Comparison of ENCODE assay signal across 14 cellular contexts in the genomic region with DNA sequence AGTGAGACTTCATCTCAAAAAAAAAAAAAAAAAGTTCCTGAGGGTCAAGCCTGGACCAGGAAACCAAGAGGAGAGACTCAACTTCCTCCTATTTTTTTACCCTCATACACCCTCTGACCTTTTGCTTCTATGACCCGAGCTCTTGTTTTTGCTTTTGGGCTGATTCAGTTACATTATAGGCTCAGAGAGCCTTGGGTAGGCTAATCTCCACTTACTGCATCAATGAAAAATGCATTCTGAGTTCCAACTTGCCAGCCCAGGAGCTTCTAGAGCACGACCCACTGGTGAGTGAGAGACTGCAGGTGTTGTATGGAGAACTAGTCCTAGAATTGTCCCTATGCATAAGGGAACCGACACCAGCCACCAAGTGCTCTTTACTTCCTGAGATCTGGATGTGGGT.
A peak's percentile ranks its signal among the peaks of the same experiment; 100 is the strongest.
DNase-seq lines count a peak whose midpoint lies in the region; ATAC-seq, FAIRE-seq and TF ChIP-seq lines count a peak whose summit lies in the region.
"Had no signal": no experiment of that assay in that cellular context is flagged by ENCODE, and none has a peak within 500 bp of the region (broad histone marks: within the 10 kb centered on the region; RNA-seq: fewer than 3 reads in every experiment).

No MANE protein-coding gene starts in this region.

- no TSS peak for BruUV-seq in GM12878 (replicated peaks; lab: Mats Ljungman, UMichigan)

- peak overlapping the region; percentile 89 for H3K27ac ChIP-seq in KMS-11
- H3K27ac ChIP-seq in GM12878 (ENCODE audit: control insufficient read depth, insufficient read depth), result peak overlapping the region; percentile 72
- peak overlapping the region; percentile 86 for H3K27ac ChIP-seq in hepatocyte
- peak overlapping the region; percentile 68 for H3K27ac ChIP-seq in suprapubic skin
- no peak overlapping the region for H3K27ac ChIP-seq in trophoblast cell (ENCODE audit: low read depth, low read length)

- H3K4me2 ChIP-seq in KMS-11 (peak overlapping the region; percentile 92), GM12878 (ENCODE audit: control insufficient read depth, insufficient read depth) (no peak overlapping the region), hepatocyte (no peak overlapping the region), trophoblast cell (ENCODE audit: low read length) (no peak overlapping the region)

- H2BK12ac ChIP-seq in trophoblast cell (ENCODE audit: low read length), result no peak overlapping the region

- no peak overlapping the region for H4K8ac ChIP-seq in trophoblast cell (ENCODE audit: low read depth, low read length)

- TF ChIP-seq EP300 in GM12878 (IDR thresholded peaks at IDR 0.05; ENCODE audit: borderline replicate concordance in 1 of 2, control insufficient read depth in 1 of 2, low read depth in 2 of 2, low read length in 2 of 2) (no peak), suprapubic skin (IDR thresholded peaks at IDR 0.05) (no peak)

- intact Hi-C loops in GM12878 (cut with micrococcal nuclease; ENCODE audit: unreplicated experiment), result loop anchor here (5.0 kb wide), 1 partner anchor 289 kb away; no protein-coding TSS in a partner anchor

- FAIRE-seq in GM12878 (lab: Jason Lieb, UNC), result no peak

- H3K9me2 ChIP-seq in hepatocyte (replicated peaks; ENCODE audit: insufficient read depth), result no peaks in the 10 kb centered on the region

- H2BK5ac ChIP-seq in trophoblast cell (ENCODE audit: low read depth, low read length, poor library complexity), result no peak overlapping the region

- H3K79me2 ChIP-seq in KMS-11 (ENCODE audit: insufficient read depth, low read depth) (peaks cover 4% of the 10 kb centered on the region; the same call in 1 of the 2 replicates), GM12878 (ENCODE audit: control insufficient read depth, insufficient read depth, low read length) (peaks cover 3% of the 10 kb centered on the region), hepatocyte (no peaks in the 10 kb centered on the region), trophoblast cell (ENCODE audit: control insufficient read depth, insufficient read depth, low read length, poor library complexity) (no peaks in the 10 kb centered on the region)

- H3K4me1 ChIP-seq in KMS-11 (ENCODE audit: low read depth, poor library complexity, severe bottlenecking) (peaks cover 99% of the 10 kb centered on the region), GM12878 (ENCODE audit: control insufficient read depth, insufficient read depth, low read length) (peaks cover 65% of the 10 kb centered on the region), hepatocyte (ENCODE audit: insufficient read depth) (peaks cover 31% of the 10 kb centered on the region), suprapubic skin (peaks cover 62% of the 10 kb centered on the region), trophoblast cell (ENCODE audit: control insufficient read depth in 1 of 2, insufficient read depth in 2 of 2, low read length in 2 of 2) (peaks cover 5 to 7% of the 10 kb centered on the region in 2 experiments)
- H3K4me1 ChIP-seq: prostate gland had no signal

- peaks cover 2% of the 10 kb centered on the region for H3K79me1 ChIP-seq in trophoblast cell (ENCODE audit: low read length)

- SMC1A ChIA-PET in GM12878 (lab: Charles Lee; ENCODE audit: uncharacterized antibody, unreplicated experiment), result interaction anchor here (0.6 to 7.8 kb wide), 12 partner anchors 10 to 132 kb away, joined by 3 to 78 read pairs (median 12); a partner anchor contains a TSS

- no peak for TF ChIP-seq RAD21 in GM12878 (IDR thresholded peaks at IDR 0.05; ENCODE audit: insufficient read depth, low read depth, low read length)

- WGBS in GM12878 (ENCODE audit: insufficient coverage, insufficient replicate concordance, low lambda C conversion rate, missing lambda C conversion rate), result 80% methylated on average over 3 of the region's 3 CpGs
- 84% methylated on average over 3 of the region's 3 CpGs for WGBS in hepatocyte (ENCODE audit: low lambda C conversion rate, missing lambda C conversion rate)
- 50% methylated on average over 3 of the region's 3 CpGs for WGBS in suprapubic skin
- WGBS in trophoblast cell (ENCODE audit: extremely low coverage, insufficient coverage, insufficient read length), result no CpG with 5 or more reads among the region's 3 CpGs

- CTCF ChIA-PET in GM12878 (lab: Yijun Ruan, JAX), result interaction anchor here (0.6 to 9.2 kb wide), 7 partner anchors 13 to 1628 kb away, joined by 3 to 59 read pairs (median 13); a partner anchor contains a TSS

- H3K4ac ChIP-seq in trophoblast cell (ENCODE audit: low read depth, low read length), result no peak overlapping the region

- H4K12ac ChIP-seq in trophoblast cell (ENCODE audit: low read depth, low read length), result no peak overlapping the region

- no peak overlapping the region for H4K91ac ChIP-seq in trophoblast cell (ENCODE audit: low read depth, low read length)

- no peak overlapping the region for H2AK5ac ChIP-seq in trophoblast cell (ENCODE audit: low read length)

- TF ChIP-seq POLR2A in GM12878 (IDR thresholded peaks at IDR 0.05; ENCODE audit: low read depth, low read length) (no peak), suprapubic skin (IDR thresholded peaks at IDR 0.05) (no peak)

- H4K20me1 ChIP-seq in KMS-11 (ENCODE audit: insufficient read depth), result no peaks in the 10 kb centered on the region
- H4K20me1 ChIP-seq in GM12878 (ENCODE audit: control insufficient read depth, insufficient read depth), result no peaks in the 10 kb centered on the region
- H4K20me1 ChIP-seq in hepatocyte (ENCODE audit: insufficient read depth, poor library complexity, severe bottlenecking), result no peaks in the 10 kb centered on the region

- H3K9me3 ChIP-seq in GM12878 (replicated peaks; ENCODE audit: control insufficient read depth, insufficient read depth, low read length) (no peaks in the 10 kb centered on the region; the same call in 2 of the 3 replicates), hepatocyte (ENCODE audit: low read depth) (no peaks in the 10 kb centered on the region), suprapubic skin (no peaks in the 10 kb centered on the region), trophoblast cell (ENCODE audit: insufficient read depth, low read depth, low read length) (no peaks in the 10 kb centered on the region)
- H3K9me3 ChIP-seq: prostate gland had no signal

- TF ChIP-seq CTCF in KMS-11 (conservative IDR thresholded peaks at IDR 0.05; ENCODE audit: low read depth, low read length) (no peak), GM12878 (IDR thresholded peaks at IDR 0.05 in 2 of 3, conservative IDR thresholded peaks at IDR 0.05 in 1 of 3; ENCODE audit: control insufficient read depth in 2 of 3, extremely low read depth in 1 of 3, insufficient read depth in 1 of 3, low read depth in 3 of 3, low read length in 3 of 3) (no peak), hepatocyte (IDR thresholded peaks at IDR 0.05; ENCODE audit: poor library complexity) (no peak), suprapubic skin (IDR thresholded peaks at IDR 0.05) (no peak)

- H2BK120ac ChIP-seq in trophoblast cell (ENCODE audit: insufficient read depth, low read length, poor library complexity), result no peak overlapping the region

- H3K18ac ChIP-seq in trophoblast cell (ENCODE audit: low read length), result no peak overlapping the region

- H3K23ac ChIP-seq in trophoblast cell (ENCODE audit: low read length), result no peak overlapping the region

- H3K4me3 ChIP-seq in KMS-11 (IDR thresholded peaks at IDR 0.05; ENCODE audit: insufficient read depth, low read depth, low read length) (no peak overlapping the region), GM12878 (no peak overlapping the region), hepatocyte (no peak overlapping the region), suprapubic skin (no peak overlapping the region), trophoblast cell (ENCODE audit: low read depth, low read length) (no peak overlapping the region)
- H3K4me3 ChIP-seq: prostate gland had no signal

- POLR2A ChIA-PET in GM12878 (lab: Charles Lee), result interaction anchor here (0.5 to 8.0 kb wide), 7 partner anchors 16 to 682 kb away, joined by 3 to 86 read pairs (median 4); a partner anchor contains a TSS

- RAD21 ChIA-PET in GM12878 (lab: Charles Lee; ENCODE audit: unreplicated experiment), result interaction anchor here (0.6 to 7.7 kb wide), 7 partner anchors 11 to 132 kb away, joined by 3 to 114 read pairs (median 17); a partner anchor contains a TSS

- H3K27me3 ChIP-seq in KMS-11 (ENCODE audit: insufficient read depth, low read depth) (no peaks in the 10 kb centered on the region), GM12878 (replicated peaks in 1 of 2; ENCODE audit: control insufficient read depth in 2 of 2, insufficient read depth in 2 of 2, low read length in 1 of 2) (no peaks in the 10 kb centered on the region), hepatocyte (no peaks in the 10 kb centered on the region), suprapubic skin (no peaks in the 10 kb centered on the region), trophoblast cell (ENCODE audit: insufficient read depth, low read length) (no peaks in the 10 kb centered on the region)

- H3K9ac ChIP-seq in KMS-11, result peak overlapping the region; percentile 53; the same call in 1 of the 2 replicates
- H3K9ac ChIP-seq in GM12878 (ENCODE audit: control insufficient read depth, insufficient read depth, low read length), result no peak overlapping the region
- no peak overlapping the region for H3K9ac ChIP-seq in trophoblast cell (ENCODE audit: low read length)

- ATAC-seq in GM12878 (no peak), HG02588 (IDR thresholded peaks at IDR 0.05; ENCODE audit: unreplicated experiment) (no peak), GM21447 (IDR thresholded peaks at IDR 0.05; ENCODE audit: unreplicated experiment) (no peak)
- ATAC-seq: activated naive CD8-positive, alpha-beta T cell treated with anti-CD3 and anti-CD28 coated beads, Interleukin-2, amount 50 U/mL, for 24 hours had no signal

- in situ Hi-C loops in GM12878 (cut with MboI), result loop anchor here (5.0 kb wide), 1 partner anchor 89 kb away; a partner anchor contains a TSS

- H3K36me3 ChIP-seq in KMS-11 (ENCODE audit: insufficient read depth) (no peaks in the 10 kb centered on the region), GM12878 (ENCODE audit: control insufficient read depth in 2 of 2, insufficient read depth in 2 of 2, low read length in 1 of 2) (peaks cover 0 to 2% of the 10 kb centered on the region in 2 experiments; a peak in 2 of 4 replicates), hepatocyte (replicated peaks; ENCODE audit: insufficient read depth, low read depth) (no peaks in the 10 kb centered on the region), suprapubic skin (no peaks in the 10 kb centered on the region), trophoblast cell (ENCODE audit: control insufficient read depth in 1 of 2, insufficient read depth in 2 of 2, low read length in 2 of 2) (no peaks in the 10 kb centered on the region)
- H3K36me3 ChIP-seq: prostate gland had no signal

- H2AFZ ChIP-seq in KMS-11 (ENCODE audit: low read depth) (no peak overlapping the region), GM12878 (ENCODE audit: control insufficient read depth, low read depth, low read length) (no peak overlapping the region), hepatocyte (no peak overlapping the region), trophoblast cell (ENCODE audit: insufficient read depth, low read length, poor library complexity) (no peak overlapping the region)

- DNase-seq in GM12878 (ENCODE audit: low read depth, low spot score), result no peak
- no peak for DNase-seq in hepatocyte (ENCODE audit: low spot score)
- no peak for DNase-seq in suprapubic skin (ENCODE audit: low spot score in 2 of 2)
- no peak for DNase-seq in trophoblast cell
- no peak for DNase-seq in activated CD8-positive, alpha-beta memory T cell treated with anti-CD3 and anti-CD28 coated beads, Interleukin-2, amount 50 U/mL, for 4 hours
- DNase-seq: activated CD4-positive, alpha-beta memory T cell treated with anti-CD3 and anti-CD28 coated beads, Interleukin-2, amount 10 ng/mL, durations not matched to agents 7 days and 5 days; activated naive CD8-positive, alpha-beta T cell treated with anti-CD3 and anti-CD28 coated beads, Interleukin-2, amount 50 U/mL, for 24 hours; DND-41; KG1; NCI-H446 treated with DMSO at 0.1 percent for 48 hours had no signal

- no peak overlapping the region for H3K14ac ChIP-seq in trophoblast cell (ENCODE audit: low read length)
